ENCODE assay signal across 17 cellular contexts in the genomic region with DNA sequence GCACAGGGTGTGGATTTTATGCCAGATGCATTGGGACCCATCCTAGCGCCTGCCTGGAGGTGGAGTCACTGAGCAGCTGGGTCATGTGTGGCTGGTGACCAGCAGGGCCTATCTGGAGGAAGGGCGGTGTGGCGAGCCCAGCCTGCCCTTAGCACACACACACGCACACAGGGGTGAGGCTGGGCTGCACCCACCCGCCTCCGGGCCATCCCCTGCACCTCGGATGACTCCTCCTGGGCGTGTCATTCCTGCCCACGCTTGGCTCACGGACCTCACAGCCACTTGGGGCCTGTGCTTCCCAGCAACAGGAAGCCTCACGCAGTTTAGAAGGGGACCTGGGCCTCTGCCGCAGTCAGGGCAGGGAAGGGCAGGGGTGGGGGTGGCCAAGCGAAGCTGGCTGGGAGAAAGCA. TPM values are rescaled to one million over a fixed set of nuclear protein-coding genes. Genes with fewer than 3 reads are reported as not detected.
DNase-seq lines count a peak whose midpoint lies in the region; ATAC-seq, FAIRE-seq and TF ChIP-seq lines count a peak whose summit lies in the region.
"Had no signal": no experiment of that assay in that cellular context is flagged by ENCODE, and none has a peak within 500 bp of the region (broad histone marks: within the 10 kb centered on the region; RNA-seq: fewer than 3 reads in every experiment).

No MANE protein-coding gene starts in this region.

- no peaks in the 10 kb centered on the region for H3K36me3 ChIP-seq in GM23338 (ENCODE audit: insufficient read depth)
- H3K36me3 ChIP-seq in bronchial epithelial cell (ENCODE audit: control insufficient read depth, insufficient read depth, low read length), result no peaks in the 10 kb centered on the region
- no peaks in the 10 kb centered on the region for H3K36me3 ChIP-seq in Peyer's patch
- H3K36me3 ChIP-seq: thoracic aorta had no signal

- H3K27me3 ChIP-seq in GM23338 (ENCODE audit: insufficient read depth) (no peaks in the 10 kb centered on the region), bronchial epithelial cell (ENCODE audit: control insufficient read depth, insufficient read depth, low read length) (no peaks in the 10 kb centered on the region), Peyer's patch (no peaks in the 10 kb centered on the region)

- peaks cover 62% of the 10 kb centered on the region for H3K36me3 Mint-ChIP-seq in GM23338 (ENCODE audit: low read depth)
- no peaks in the 10 kb centered on the region for H3K36me3 Mint-ChIP-seq in T-helper 2 cell treated with Interferon-gamma antibody and Interleukin-4, amounts not matched to agents 5 μg/mL and 100 μg/mL, for 36 hours (ENCODE audit: low read depth)
- H3K36me3 Mint-ChIP-seq: activated naive CD4-positive, alpha-beta T cell treated with anti-CD3 and anti-CD28 coated beads, Interleukin-2, amount 10 ng/mL, durations not matched to agents 7 days and 5 days; brain had no signal

- H3K9me3 ChIP-seq in Peyer's patch, result no peaks in the 10 kb centered on the region
- H3K9me3 ChIP-seq: thoracic aorta had no signal

- H3K9me3 Mint-ChIP-seq in GM23338, result peaks cover 97% of the 10 kb centered on the region
- no peaks in the 10 kb centered on the region for H3K9me3 Mint-ChIP-seq in T-helper 2 cell treated with Interferon-gamma antibody and Interleukin-4, amounts not matched to agents 5 μg/mL and 100 μg/mL, for 36 hours
- H3K9me3 Mint-ChIP-seq: activated naive CD4-positive, alpha-beta T cell treated with anti-CD3 and anti-CD28 coated beads, Interleukin-2, amount 10 ng/mL, durations not matched to agents 7 days and 5 days had no signal

- no peak overlapping the region for H2AFZ ChIP-seq in GM23338

- H3K4me1 ChIP-seq in GM23338 (ENCODE audit: insufficient read depth) (no peaks in the 10 kb centered on the region), Peyer's patch (no peaks in the 10 kb centered on the region)

- no peaks in the 10 kb centered on the region for H3K9me2 ChIP-seq in GM23338 (ENCODE audit: insufficient read depth)

- no peak overlapping the region for H3K4me2 ChIP-seq in GM23338

- DNase-seq in GM23338 (ENCODE audit: low spot score) (peak; percentile 14), bronchial epithelial cell (ENCODE audit: low read depth) (peak; percentile 78), iPS-NIHi11 (ENCODE audit: low spot score) (peak; percentile 66), sciatic nerve (ENCODE audit: low spot score) (peak; percentile 72), Peyer's patch (no peak), A172 (ENCODE audit: low spot score) (no peak)
- DNase-seq in T-helper 2 cell treated with Interferon-gamma antibody and Interleukin-4, amounts not matched to agents 5 μg/mL and 100 μg/mL, for 36 hours (ENCODE audit: low spot score), result no peak
- DNase-seq: activated naive CD4-positive, alpha-beta T cell treated with anti-CD3 and anti-CD28 coated beads, Interleukin-2, amount 10 ng/mL, durations not matched to agents 7 days and 5 days; foreskin melanocyte; Kasumi-1; NCI-H1694 treated with DMSO at 0.1 percent for 48 hours; NCI-H510A had no signal

- FAIRE-seq in bronchial epithelial cell (lab: Jason Lieb, UNC), result no peak

- no peaks in the 10 kb centered on the region for H3F3A ChIP-seq in GM23338 (replicated peaks; ENCODE audit: low read depth)

- peaks cover 3% of the 10 kb centered on the region for H3K27me3 Mint-ChIP-seq in GM23338 (ENCODE audit: insufficient read depth, low read depth, poor library complexity)
- no peaks in the 10 kb centered on the region for H3K27me3 Mint-ChIP-seq in T-helper 2 cell treated with Interferon-gamma antibody and Interleukin-4, amounts not matched to agents 5 μg/mL and 100 μg/mL, for 36 hours (ENCODE audit: low read depth)

- no peaks in the 10 kb centered on the region for H3K79me2 ChIP-seq in GM23338 (replicated peaks; ENCODE audit: insufficient read depth)

- H3K4me1 Mint-ChIP-seq in GM23338, result no peaks in the 10 kb centered on the region; the same call in 2 of the 3 replicates
- H3K4me1 Mint-ChIP-seq in T-helper 2 cell treated with Interferon-gamma antibody and Interleukin-4, amounts not matched to agents 5 μg/mL and 100 μg/mL, for 36 hours (ENCODE audit: low read depth), result no peaks in the 10 kb centered on the region
- H3K4me1 Mint-ChIP-seq: activated naive CD4-positive, alpha-beta T cell treated with anti-CD3 and anti-CD28 coated beads, Interleukin-2, amount 10 ng/mL, durations not matched to agents 7 days and 5 days had no signal

- H3K27ac ChIP-seq in GM23338 (ENCODE audit: low read depth) (no peak overlapping the region), Peyer's patch (no peak overlapping the region)
- H3K27ac ChIP-seq: thoracic aorta had no signal

- ATAC-seq in GM23338 (no peak), sciatic nerve (peak; percentile 52), GM21529 (IDR thresholded peaks at IDR 0.05; ENCODE audit: unreplicated experiment) (no peak)
- ATAC-seq: SK-N-SH treated with all-trans-retinoic acid at 6 μM for 48 hours had no signal

- TF ChIP-seq CTCF in GM23338 (conservative IDR thresholded peaks at IDR 0.05; ENCODE audit: low read depth in 2 of 2) (peak in 1 of 2 experiments; percentile 40; a peak in 1 of 4 replicates), bronchial epithelial cell (IDR thresholded peaks at IDR 0.05; ENCODE audit: insufficient read depth, low read length, severe bottlenecking) (peak; percentile 23), Peyer's patch (IDR thresholded peaks at IDR 0.05) (no peak)

- H3K4me3 ChIP-seq in GM23338 (no peak overlapping the region), bronchial epithelial cell (ENCODE audit: low read depth, low read length) (no peak overlapping the region), Peyer's patch (no peak overlapping the region)
- H3K4me3 ChIP-seq: thoracic aorta had no signal

- intact Hi-C loops in sciatic nerve (cut with DNase I), result no loop called here

- no peak overlapping the region for H3K4me3 Mint-ChIP-seq in GM23338
- H3K4me3 Mint-ChIP-seq in T-helper 2 cell treated with Interferon-gamma antibody and Interleukin-4, amounts not matched to agents 5 μg/mL and 100 μg/mL, for 36 hours, result no peak overlapping the region
- H3K4me3 Mint-ChIP-seq: activated naive CD4-positive, alpha-beta T cell treated with anti-CD3 and anti-CD28 coated beads, Interleukin-2, amount 10 ng/mL, durations not matched to agents 7 days and 5 days; brain had no signal

- H3K27ac Mint-ChIP-seq in GM23338, result no peak overlapping the region
- no peak overlapping the region for H3K27ac Mint-ChIP-seq in T-helper 2 cell treated with Interferon-gamma antibody and Interleukin-4, amounts not matched to agents 5 μg/mL and 100 μg/mL, for 36 hours
- H3K27ac Mint-ChIP-seq: activated naive CD4-positive, alpha-beta T cell treated with anti-CD3 and anti-CD28 coated beads, Interleukin-2, amount 10 ng/mL, durations not matched to agents 7 days and 5 days had no signal

- TF ChIP-seq POLR2A in Peyer's patch (IDR thresholded peaks at IDR 0.05), result no peak

- H4K20me1 ChIP-seq in GM23338 (replicated peaks; ENCODE audit: insufficient read depth), result no peaks in the 10 kb centered on the region

TF ChIP-seq in GM23338, 12 proteins besides CTCF, POLR2A, EP300 and RAD21:
- TF ChIP-seq, protein P1, sequence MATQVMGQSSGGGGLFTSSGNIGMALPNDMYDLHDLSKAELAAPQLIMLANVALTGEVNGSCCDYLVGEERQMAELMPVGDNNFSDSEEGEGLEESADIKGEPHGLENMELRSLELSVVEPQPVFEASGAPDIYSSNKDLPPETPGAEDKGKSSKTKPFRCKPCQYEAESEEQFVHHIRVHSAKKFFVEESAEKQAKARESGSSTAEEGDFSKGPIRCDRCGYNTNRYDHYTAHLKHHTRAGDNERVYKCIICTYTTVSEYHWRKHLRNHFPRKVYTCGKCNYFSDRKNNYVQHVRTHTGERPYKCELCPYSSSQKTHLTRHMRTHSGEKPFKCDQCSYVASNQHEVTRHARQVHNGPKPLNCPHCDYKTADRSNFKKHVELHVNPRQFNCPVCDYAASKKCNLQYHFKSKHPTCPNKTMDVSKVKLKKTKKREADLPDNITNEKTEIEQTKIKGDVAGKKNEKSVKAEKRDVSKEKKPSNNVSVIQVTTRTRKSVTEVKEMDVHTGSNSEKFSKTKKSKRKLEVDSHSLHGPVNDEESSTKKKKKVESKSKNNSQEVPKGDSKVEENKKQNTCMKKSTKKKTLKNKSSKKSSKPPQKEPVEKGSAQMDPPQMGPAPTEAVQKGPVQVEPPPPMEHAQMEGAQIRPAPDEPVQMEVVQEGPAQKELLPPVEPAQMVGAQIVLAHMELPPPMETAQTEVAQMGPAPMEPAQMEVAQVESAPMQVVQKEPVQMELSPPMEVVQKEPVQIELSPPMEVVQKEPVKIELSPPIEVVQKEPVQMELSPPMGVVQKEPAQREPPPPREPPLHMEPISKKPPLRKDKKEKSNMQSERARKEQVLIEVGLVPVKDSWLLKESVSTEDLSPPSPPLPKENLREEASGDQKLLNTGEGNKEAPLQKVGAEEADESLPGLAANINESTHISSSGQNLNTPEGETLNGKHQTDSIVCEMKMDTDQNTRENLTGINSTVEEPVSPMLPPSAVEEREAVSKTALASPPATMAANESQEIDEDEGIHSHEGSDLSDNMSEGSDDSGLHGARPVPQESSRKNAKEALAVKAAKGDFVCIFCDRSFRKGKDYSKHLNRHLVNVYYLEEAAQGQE (IDR thresholded peaks at IDR 0.05; ENCODE audit: unreplicated experiment), result no peak
TF ChIP-seq in GM23338: peak in this region for 0.

RNA-seq across cellular contexts. Expression of a gene that starts 36.2 kb away (rescaled TPM):
- 0.35 and 0.45 TPM in 2 replicates for total RNA-seq in GM23338 (2014; rRNA removed; shearing (Covaris generic))
- 0.11 and 0.14 TPM in 2 replicates for polyA plus RNA-seq in GM23338 (2016; fragmentation: Nextera tagmentation; extraction: Ambion mirVana)
- total RNA-seq in bronchial epithelial cell (0.26 and 0.77 TPM in 2 replicates), sciatic nerve (1.5 TPM), Peyer's patch (1 to 10 TPM in 1 of 4 donors, under 1 TPM in 1, not detected in 2; 0.76 to 1.2 TPM)
- total RNA-seq in A172 (2014; rRNA removed; shearing (Covaris generic)), result not detected in 2 replicates
- total RNA-seq: pulmonary artery endothelial cell had no signal

Comparison
In these comparisons a context has a peak if more than half of its experiments do, and no peak if none do; other contexts are left out.
1. DNase-seq: peak in GM23338 (single experiment), bronchial epithelial cell (single experiment), iPS-NIHi11 (single experiment) and sciatic nerve (single experiment); none in Peyer's patch (0 of 3), A172 (single experiment) and T-helper 2 cell treated with Interferon-gamma antibody and Interleukin-4, amounts not matched to agents 5 μg/mL and 100 μg/mL, for 36 hours (single experiment).